In genomic region chr10:109932391-109932790, GRCh38 we compare ENCODE assay signal across 17 cellular contexts. TPM values are rescaled to one million over a fixed set of nuclear protein-coding genes. Genes with fewer than 3 reads are reported as not detected.
A peak's percentile ranks its signal among the peaks of the same experiment; 100 is the strongest.
DNase-seq lines count a peak whose midpoint lies in the region; ATAC-seq and TF ChIP-seq lines count a peak whose summit lies in the region.
"Had no signal": no experiment of that assay in that cellular context is flagged by ENCODE, and none has a peak within 500 bp of the region (broad histone marks: within the 10 kb centered on the region; RNA-seq: fewer than 3 reads in every experiment).

No MANE protein-coding gene starts in this region.

- in situ Hi-C loops in HAP-1 (cut with MboI; ENCODE audit: low sequenced_read_pairs), result no loop called here

- H3K27ac Mint-ChIP-seq in WTC11 (peak overlapping the region; percentile 51; the same call in 1 of the 2 replicates), nephron (peak overlapping the region in 2 of 3 experiments; percentile 17 to 68)
- H3K27ac Mint-ChIP-seq: GM23338, HFFc6 had no signal

- H3K4me3 ChIP-seq in SK-N-SH (ENCODE audit: low read depth in 2 of 2, low read length in 1 of 2), result no peak overlapping the region
- no peak overlapping the region for H3K4me3 ChIP-seq in choroid plexus epithelial cell (ENCODE audit: low read depth, low read length)
- no peak overlapping the region for H3K4me3 ChIP-seq in HAP-1
- H3K4me3 ChIP-seq: A549, GM23338 had no signal

- H3K79me2 ChIP-seq in SK-N-SH (ENCODE audit: insufficient read depth), result no peaks in the 10 kb centered on the region

- H3K27me3 ChIP-seq in SK-N-SH (ENCODE audit: insufficient read depth) (no peaks in the 10 kb centered on the region), HAP-1 (ENCODE audit: low read depth) (no peaks in the 10 kb centered on the region)

- CTCF ChIA-PET in SK-N-SH (lab: Yijun Ruan, JAX), result no interaction called here
- CTCF ChIA-PET in WTC11 (lab: Charles Lee), result no interaction called here

- POLR2A ChIA-PET in SK-N-SH (lab: Yijun Ruan, JAX), result no interaction called here
- POLR2A ChIA-PET in WTC11 (lab: Charles Lee), result no interaction called here

- H3K4me1 ChIP-seq in SK-N-SH (ENCODE audit: control insufficient read depth in 1 of 2, insufficient read depth in 2 of 2, low read depth in 1 of 2, low read length in 1 of 2), result peaks cover 7 to 8% of the 10 kb centered on the region in 2 experiments; a peak in 3 of 4 replicates
- no peaks in the 10 kb centered on the region for H3K4me1 ChIP-seq in HAP-1
- H3K4me1 ChIP-seq: A549, Caco-2 had no signal

- no peak overlapping the region for H2AFZ ChIP-seq in SK-N-SH (ENCODE audit: low read depth)
- H2AFZ ChIP-seq: GM23338 had no signal

- H3F3A ChIP-seq in SK-N-SH (replicated peaks; ENCODE audit: insufficient read depth), result no peaks in the 10 kb centered on the region

- H3K4me1 Mint-ChIP-seq in WTC11, result peaks cover 74% of the 10 kb centered on the region
- H3K4me1 Mint-ChIP-seq in nephron, result peaks cover 62% of the 10 kb centered on the region

- no peak for TF ChIP-seq EP300 in SK-N-SH (IDR thresholded peaks at IDR 0.05; ENCODE audit: borderline replicate concordance in 1 of 2, low read depth in 1 of 2, low read length in 1 of 2)

- WGBS in SK-N-SH (ENCODE audit: low lambda C conversion rate), result 60% methylated on average over 1 of the region's 1 CpG

- H3K9ac ChIP-seq in SK-N-SH, result no peak overlapping the region

- no peaks in the 10 kb centered on the region for H3K9me2 ChIP-seq in SK-N-SH

- ATAC-seq in SK-N-SH treated with all-trans-retinoic acid at 6 μM for 48 hours (no peak), WTC11 (no peak)
- ATAC-seq: A549, GM23338, HCT116 had no signal

- H3K9me3 Mint-ChIP-seq in WTC11, result peaks cover 5% of the 10 kb centered on the region
- no peaks in the 10 kb centered on the region for H3K9me3 Mint-ChIP-seq in nephron
- H3K9me3 Mint-ChIP-seq: CD4-positive, alpha-beta T cell; HFFc6 had no signal

- no peak for TF ChIP-seq CTCF in SK-N-SH (IDR thresholded peaks at IDR 0.05)
- no peak for TF ChIP-seq CTCF in WTC11 (IDR thresholded peaks at IDR 0.05)
- TF ChIP-seq CTCF in choroid plexus epithelial cell (conservative IDR thresholded peaks at IDR 0.05; ENCODE audit: low read depth, low read length), result no peak
- TF ChIP-seq CTCF in nephron (IDR thresholded peaks at IDR 0.05; ENCODE audit: unreplicated experiment in 3 of 3), result no peak

- no peak for TF ChIP-seq RAD21 in SK-N-SH (IDR thresholded peaks at IDR 0.05; ENCODE audit: low read length)

- H3K4me2 ChIP-seq in SK-N-SH, result no peak overlapping the region
- H3K4me2 ChIP-seq: A549, GM23338 had no signal

- H3K36me3 Mint-ChIP-seq in WTC11 (peaks cover 6% of the 10 kb centered on the region; the same call in 1 of the 2 replicates), nephron (ENCODE audit: low read depth) (no peaks in the 10 kb centered on the region)

- no peaks in the 10 kb centered on the region for H3K9me3 ChIP-seq in SK-N-SH
- no peaks in the 10 kb centered on the region for H3K9me3 ChIP-seq in HAP-1
- H3K9me3 ChIP-seq: A549, Caco-2 had no signal

- H3K27me3 Mint-ChIP-seq in WTC11 (ENCODE audit: low read depth), result no peaks in the 10 kb centered on the region
- peaks cover 3% of the 10 kb centered on the region for H3K27me3 Mint-ChIP-seq in nephron (ENCODE audit: low read depth)
- H3K27me3 Mint-ChIP-seq: CD4-positive, alpha-beta T cell had no signal

- no peaks in the 10 kb centered on the region for H3K36me3 ChIP-seq in SK-N-SH (replicated peaks in 1 of 2; ENCODE audit: control insufficient read depth in 1 of 2, insufficient read depth in 2 of 2, low read length in 1 of 2)
- no peaks in the 10 kb centered on the region for H3K36me3 ChIP-seq in HAP-1 (replicated peaks)

- H3K4me3 Mint-ChIP-seq in WTC11 (no peak overlapping the region), nephron (no peak overlapping the region)
- H3K4me3 Mint-ChIP-seq: CD4-positive, alpha-beta T cell; GM23338; HFFc6 had no signal

- H4K20me1 ChIP-seq in SK-N-SH (ENCODE audit: insufficient read depth), result no peaks in the 10 kb centered on the region

- DNase-seq in SK-N-SH (no peak), WTC11 (ENCODE audit: low spot score) (no peak), choroid plexus epithelial cell (ENCODE audit: low read depth) (peak; percentile 29), cerebellar nuclear complex (lab: John Stamatoyannopoulos, UW) (no peak), NOMO-1 treated with dmso at 0.1 percent for 144 hours (lab: John Stamatoyannopoulos, UW; ENCODE audit: unreplicated experiment) (no peak), HAP-1 (ENCODE audit: low spot score in 2 of 2) (no peak)
- DNase-seq: AML-193; Caco-2; CD4-positive, alpha-beta T cell; HFFc6 had no signal

- no peak overlapping the region; a peak in 1 of 4 replicates for H3K27ac ChIP-seq in SK-N-SH (ENCODE audit: low read depth in 2 of 2, low read length in 1 of 2)
- H3K27ac ChIP-seq: 22Rv1, A549, C4-2B had no signal

TF ChIP-seq in SK-N-SH, 30 proteins besides CTCF, POLR2A, EP300 and RAD21 (continues in another document):
- peak; percentile 29; the same call in 1 of the 2 replicates for TF ChIP-seq FOSL2 (IDR thresholded peaks at IDR 0.05; ENCODE audit: borderline replicate concordance, low read depth)
- no peak for TF ChIP-seq PBX3 (IDR thresholded peaks at IDR 0.05)
- TF ChIP-seq NRF1 (IDR thresholded peaks at IDR 0.05; ENCODE audit: low read depth, low read length), result no peak
- TF ChIP-seq GABPA (IDR thresholded peaks at IDR 0.05; ENCODE audit: low read depth), result no peak
- TF ChIP-seq JUND (IDR thresholded peaks at IDR 0.05), result peak; percentile 44; the same call in 1 of the 2 replicates
- no peak for TF ChIP-seq RXRA (IDR thresholded peaks at IDR 0.05; ENCODE audit: borderline replicate concordance, low read depth)
- no peak for TF ChIP-seq TEAD4 (IDR thresholded peaks at IDR 0.05; ENCODE audit: borderline replicate concordance, insufficient read depth)

TF ChIP-seq in SK-N-SH treated with all-trans-retinoic acid at 6 μM for 48 hours, 23 proteins besides CTCF, POLR2A, EP300 and RAD21 (continues in another document):
- TF ChIP-seq ARNTL (CRISPR knock-in tag; IDR thresholded peaks at IDR 0.05; ENCODE audit: borderline replicate concordance, low read depth) (no peak), CSRNP3 (CRISPR knock-in tag; IDR thresholded peaks at IDR 0.05) (no peak), ZC3H10 (CRISPR knock-in tag; IDR thresholded peaks at IDR 0.05) (no peak), BACH2 (CRISPR knock-in tag; IDR thresholded peaks at IDR 0.05; ENCODE audit: borderline replicate concordance) (no peak), CREB5 (CRISPR knock-in tag; IDR thresholded peaks at IDR 0.05; ENCODE audit: low read depth) (no peak)

TF ChIP-seq in WTC11, 78 proteins besides CTCF, POLR2A, EP300 and RAD21 (continues in another document):
- TF ChIP-seq ZSCAN18 (CRISPR knock-in tag; IDR thresholded peaks at IDR 0.05), result no peak
- no peak for TF ChIP-seq ZNF138 (CRISPR knock-in tag; conservative IDR thresholded peaks at IDR 0.05)
- no peak for TF ChIP-seq ATF1 (CRISPR knock-in tag; IDR thresholded peaks at IDR 0.05)
- TF ChIP-seq PRRX2 (CRISPR knock-in tag; IDR thresholded peaks at IDR 0.05), result no peak
- TF ChIP-seq GTF2I (CRISPR knock-in tag; conservative IDR thresholded peaks at IDR 0.05), result no peak
- no peak for TF ChIP-seq CREM (CRISPR knock-in tag; IDR thresholded peaks at IDR 0.05)
- no peak for TF ChIP-seq TP53 (CRISPR knock-in tag; IDR thresholded peaks at IDR 0.05)
- no peak for TF ChIP-seq CREB1 (CRISPR knock-in tag; IDR thresholded peaks at IDR 0.05)
- TF ChIP-seq SMAD4 (CRISPR knock-in tag; IDR thresholded peaks at IDR 0.05), result no peak
- TF ChIP-seq NR2C2 (CRISPR knock-in tag; IDR thresholded peaks at IDR 0.05), result no peak
- TF ChIP-seq STAT6 (CRISPR knock-in tag; conservative IDR thresholded peaks at IDR 0.05; ENCODE audit: low read depth), result no peak
- TF ChIP-seq ATF3 (CRISPR knock-in tag; conservative IDR thresholded peaks at IDR 0.05), result no peak

RNA-seq across cellular contexts. Expression of gene XPNPEP1, which starts 9.1 kb away (rescaled TPM):
- polyA plus RNA-seq in SK-N-SH (2012; rRNA removed), result 167 and 190 TPM in 2 replicates
- polyA plus RNA-seq in SK-N-SH (2012; cell fraction: cytosol; rRNA removed), result 122 and 146 TPM in 2 replicates
- 264 and 305 TPM in 2 replicates for polyA plus RNA-seq in SK-N-SH (2012; cell fraction: nucleus; rRNA removed)
- 57.1 to 60.2 TPM (median 59.3 TPM) in 3 replicates for total RNA-seq in WTC11 (2021)
